Comparison of ENCODE assay signal across 20 cellular contexts in genomic region chr17:4014148-4014927, GRCh38. TPM values are rescaled to one million over a fixed set of nuclear protein-coding genes. Genes with fewer than 3 reads are reported as not detected.
A peak's percentile ranks its signal among the peaks of the same experiment; 100 is the strongest.
DNase-seq lines count a peak whose midpoint lies in the region; ATAC-seq, FAIRE-seq and TF ChIP-seq lines count a peak whose summit lies in the region.
"Had no signal": no experiment of that assay in that cellular context is flagged by ENCODE, and none has a peak within 500 bp of the region (broad histone marks: within the 10 kb centered on the region; RNA-seq: fewer than 3 reads in every experiment).

No MANE protein-coding gene starts in this region.

- BruUV-seq in HepG2 (replicated peaks; lab: Mats Ljungman, UMichigan), result no TSS peak

- H3K4me1 Mint-ChIP-seq in central memory CD8-positive, alpha-beta T cell, result no peaks in the 10 kb centered on the region
- peaks cover 11% of the 10 kb centered on the region for H3K4me1 Mint-ChIP-seq in nephron
- H3K4me1 Mint-ChIP-seq in type B pancreatic cell (ENCODE audit: unreplicated experiment), result no peaks in the 10 kb centered on the region
- H3K4me1 Mint-ChIP-seq: CD8-positive, alpha-beta memory T cell had no signal

- peak overlapping the region; percentile 8 for H2AFZ ChIP-seq in HepG2 (ENCODE audit: low read length)

- H3K27ac ChIP-seq in HepG2 (ENCODE audit: extremely low read length, insufficient read depth, low read length) (peak overlapping the region; percentile 84), right lobe of liver (no peak overlapping the region)
- H3K27ac ChIP-seq: HL-60 had no signal

- no peaks in the 10 kb centered on the region for H3K27me3 Mint-ChIP-seq in central memory CD8-positive, alpha-beta T cell
- no peaks in the 10 kb centered on the region for H3K27me3 Mint-ChIP-seq in nephron (ENCODE audit: low read depth)
- no peaks in the 10 kb centered on the region for H3K27me3 Mint-ChIP-seq in type B pancreatic cell
- H3K27me3 Mint-ChIP-seq: CD8-positive, alpha-beta memory T cell had no signal

- TF ChIP-seq CTCF in HepG2 (CRISPR knock-in tag; IDR thresholded peaks at IDR 0.05), result peak; percentile 41
- TF ChIP-seq CTCF in right lobe of liver (IDR thresholded peaks at IDR 0.05), result no peak
- no peak for TF ChIP-seq CTCF in nephron (IDR thresholded peaks at IDR 0.05; ENCODE audit: unreplicated experiment in 3 of 3)
- TF ChIP-seq CTCF in type B pancreatic cell (conservative IDR thresholded peaks at IDR 0.05), result no peak

- DNase-seq in HepG2 (ENCODE audit: low spot score) (peak; percentile 92), right lobe of liver (no peak), type B pancreatic cell (ENCODE audit: extremely low spot score, unreplicated experiment) (no peak), NCI-H187 (lab: John Stamatoyannopoulos, UW) (no peak), NCI-H345 (lab: John Stamatoyannopoulos, UW) (no peak), MG63 (no peak)
- no peak for DNase-seq in central memory CD8-positive, alpha-beta T cell (ENCODE audit: low spot score in 2 of 2)
- DNase-seq: CD8-positive, alpha-beta memory T cell; DMS79; HCEC 1CT; NCI-H1436; NCI-H2081; NCI-H524 had no signal

- POLR2A ChIA-PET in HepG2 (lab: Yijun Ruan, JAX), result interaction anchor here (0.8 to 1.6 kb wide), 4 partner anchors 10 to 129 kb away, joined by 3 read pairs; no protein-coding TSS in a partner anchor

- TF ChIP-seq EP300 in HepG2 (IDR thresholded peaks at IDR 0.05; ENCODE audit: low read depth in 2 of 2, low read length in 2 of 2) (peak in 1 of 2 experiments; percentile 74; a peak in 2 of 4 replicates), HepG2 (CRISPR knock-in tag; IDR thresholded peaks at IDR 0.05; ENCODE audit: borderline replicate concordance) (peak; percentile 59; the same call in 1 of the 2 replicates)

- peak overlapping the region; percentile 67 for H3K4me2 ChIP-seq in HepG2 (ENCODE audit: low read depth, low read length)

- in situ Hi-C loops in HepG2 (cut with HindIII; ENCODE audit: extremely low pct_ligation_motif_present, low pct_unique_long_range_greater_than_20kb), result no loop called here

- peak overlapping the region; percentile 48 for H3K9ac ChIP-seq in HepG2 (ENCODE audit: insufficient read depth, low read depth, low read length)

- CTCF ChIA-PET in HepG2 (lab: Yijun Ruan, JAX; ENCODE audit: low intra/inter-chr PET ratio, low total read pairs), result no interaction called here

- intact Hi-C loops in HepG2 (cut with micrococcal nuclease; ENCODE audit: unreplicated experiment), result no loop called here
- intact Hi-C loops in right lobe of liver (cut with DNase I), result no loop called here

- peak overlapping the region; percentile 35 for H3K27ac Mint-ChIP-seq in central memory CD8-positive, alpha-beta T cell (ENCODE audit: low read depth)
- H3K27ac Mint-ChIP-seq in nephron (peak overlapping the region in 2 of 3 experiments; percentile 26 to 91), type B pancreatic cell (peak overlapping the region; percentile 31)

- peak overlapping the region in 1 of 3 experiments; percentile 42; a peak in 2 of 6 replicates for H3K4me3 ChIP-seq in HepG2 (replicated peaks in 1 of 3; ENCODE audit: insufficient read depth in 1 of 3, low read depth in 2 of 3, low read length in 3 of 3)
- no peak overlapping the region for H3K4me3 ChIP-seq in right lobe of liver
- H3K4me3 ChIP-seq in MG63, result no peak overlapping the region
- H3K4me3 ChIP-seq: K562 had no signal

- TF ChIP-seq POLR2A in HepG2 (IDR thresholded peaks at IDR 0.05; ENCODE audit: insufficient read depth in 1 of 2, low read depth in 2 of 2, low read length in 2 of 2) (peak in 1 of 2 experiments; percentile 61; a peak in 2 of 4 replicates), right lobe of liver (IDR thresholded peaks at IDR 0.05) (no peak)

- 27% methylated on average over 15 of the region's 16 CpGs for WGBS in HepG2 (ENCODE audit: low lambda C conversion rate)
- 88% methylated on average over 11 of the region's 16 CpGs for WGBS in right lobe of liver (ENCODE audit: insufficient coverage, low coverage, low lambda C conversion rate, missing lambda C conversion rate)

- no peak overlapping the region for H3K4me3 Mint-ChIP-seq in central memory CD8-positive, alpha-beta T cell
- H3K4me3 Mint-ChIP-seq in nephron (no peak overlapping the region), type B pancreatic cell (no peak overlapping the region)
- H3K4me3 Mint-ChIP-seq: CD8-positive, alpha-beta memory T cell had no signal

- no peaks in the 10 kb centered on the region for H3K27me3 ChIP-seq in HepG2 (ENCODE audit: control insufficient read depth in 1 of 2, insufficient read depth in 2 of 2, low read length in 2 of 2)
- no peaks in the 10 kb centered on the region for H3K27me3 ChIP-seq in right lobe of liver
- H3K27me3 ChIP-seq in MG63, result no peaks in the 10 kb centered on the region

- no peaks in the 10 kb centered on the region for H3K79me2 ChIP-seq in HepG2 (ENCODE audit: insufficient read depth, low read length)

- H3K4me1 ChIP-seq in HepG2 (ENCODE audit: insufficient read depth, low read length) (peaks cover 38% of the 10 kb centered on the region), right lobe of liver (no peaks in the 10 kb centered on the region)

- peaks cover 16 to 28% of the 10 kb centered on the region in 2 experiments; a peak in 4 of 5 replicates for H3K36me3 ChIP-seq in HepG2 (replicated peaks in 1 of 2; ENCODE audit: control insufficient read depth in 1 of 2, insufficient read depth in 2 of 2, low read length in 2 of 2)
- H3K36me3 ChIP-seq in right lobe of liver, result peaks cover 0 to 79% (median 44%) of the 10 kb centered on the region in 4 donors
- H3K36me3 ChIP-seq in MG63, result peaks cover 12% of the 10 kb centered on the region

- no peaks in the 10 kb centered on the region for H3K9me3 Mint-ChIP-seq in central memory CD8-positive, alpha-beta T cell
- H3K9me3 Mint-ChIP-seq in nephron (no peaks in the 10 kb centered on the region), type B pancreatic cell (no peaks in the 10 kb centered on the region)
- H3K9me3 Mint-ChIP-seq: CD8-positive, alpha-beta memory T cell had no signal

- peak; percentile 99 for ATAC-seq in HepG2
- no peak for ATAC-seq in right lobe of liver
- no peak for ATAC-seq in central memory CD8-positive, alpha-beta T cell (replicated peaks; ENCODE audit: extremely low read depth, poor library complexity, severe bottlenecking)
- ATAC-seq: K562, Panc1, Right ventricle myocardium inferior had no signal

- H3K36me3 Mint-ChIP-seq in central memory CD8-positive, alpha-beta T cell (ENCODE audit: insufficient read depth), result peaks cover 63% of the 10 kb centered on the region
- peaks cover 70% of the 10 kb centered on the region for H3K36me3 Mint-ChIP-seq in nephron (ENCODE audit: low read depth)
- H3K36me3 Mint-ChIP-seq in type B pancreatic cell, result peaks cover 20% of the 10 kb centered on the region

- H4K20me1 ChIP-seq in HepG2 (ENCODE audit: insufficient read depth, low read length), result no peaks in the 10 kb centered on the region

- peak; percentile 97 for FAIRE-seq in HepG2 (lab: Jason Lieb, UNC)
- FAIRE-seq: D721Med, HTR-8/SVneo, K562 had no signal

- peak; percentile 42; the same call in 1 of the 2 replicates for TF ChIP-seq RAD21 in HepG2 (CRISPR knock-in tag; IDR thresholded peaks at IDR 0.05)

- H3K9me3 ChIP-seq in HepG2 (ENCODE audit: low read length), result no peaks in the 10 kb centered on the region
- no peaks in the 10 kb centered on the region for H3K9me3 ChIP-seq in right lobe of liver
- no peaks in the 10 kb centered on the region for H3K9me3 ChIP-seq in MG63

RNA-seq across cellular contexts. Expression of gene ATP2A3, which starts 50.1 kb away (rescaled TPM):
- total RNA-seq in HepG2 (2016; rRNA removed; fragmentation: Illumina TruSeq; extraction: Trizol) (not detected in 2 replicates), right lobe of liver (1 to 10 TPM; 1.5 to 4.3 (median 2.3) TPM), type B pancreatic cell (ENCODE audit: low replicate concordance) (33.2 and 58.6 TPM in 2 replicates)
- not detected in 2 replicates for total RNA-seq in HepG2 (2016; cell fraction: cytosol; rRNA removed; fragmentation: Illumina TruSeq; extraction: Trizol; ENCODE audit: low read depth)
- total RNA-seq in HepG2 (2016; cell fraction: insoluble cytoplasmic fraction; rRNA removed; fragmentation: Illumina TruSeq; extraction: Trizol), result not detected in 2 replicates
- total RNA-seq in HepG2 (2016; cell fraction: membrane; rRNA removed; fragmentation: Illumina TruSeq; extraction: Trizol), result not detected in 2 replicates
- total RNA-seq in HepG2 (2016; cell fraction: nucleus; rRNA removed; fragmentation: Illumina TruSeq; extraction: Trizol), result not detected in 2 replicates
- polyA plus RNA-seq in HepG2 (2011; rRNA removed), result 0.07 and 0.10 TPM in 2 replicates
- 0.03 and 0.14 TPM in 2 replicates for polyA plus RNA-seq in HepG2 (2011; cell fraction: cytosol; rRNA removed)
- 0.16 and 0.40 TPM in 2 replicates for polyA plus RNA-seq in HepG2 (2011; cell fraction: nucleus; rRNA removed)
- 0.15 and 0.25 TPM in 2 replicates for polyA plus RNA-seq in HepG2 (2012)
- not detected in 2 replicates for polyA plus RNA-seq in HepG2 (2016; cell fraction: cytosol; fragmentation: Illumina TruSeq; extraction: Trizol; ENCODE audit: low read depth)
- polyA plus RNA-seq in HepG2 (2016; cell fraction: insoluble cytoplasmic fraction; fragmentation: Illumina TruSeq; extraction: Trizol; ENCODE audit: low read depth), result not detected in 2 replicates
- not detected in 2 replicates for polyA plus RNA-seq in HepG2 (2016; cell fraction: membrane; fragmentation: Illumina TruSeq; extraction: Trizol; ENCODE audit: low read depth)
- not detected in 2 replicates for polyA plus RNA-seq in HepG2 (2016; cell fraction: nucleus; fragmentation: Illumina TruSeq; extraction: Trizol; ENCODE audit: insufficient read depth, low read depth)
- polyA minus RNA-seq in HepG2 (2011; rRNA and poly(A)+ RNA removed; ENCODE audit: low replicate concordance), result 0.52 and 1.2 TPM in 2 replicates
- not detected in 2 replicates for polyA minus RNA-seq in HepG2 (2011; cell fraction: cytosol; rRNA and poly(A)+ RNA removed)
- polyA minus RNA-seq in HepG2 (2011; cell fraction: nucleus; rRNA and poly(A)+ RNA removed), result 0.13 TPM in 1 of 2 replicates, not detected in the other
- 0.32 and 1.2 TPM in 2 replicates for total RNA-seq in MG63 (2014; rRNA removed; shearing (Covaris generic); ENCODE audit: low replicate concordance)
